Comparison of ENCODE assay signal across 8 cellular contexts in genomic region chr1:46466477-46467182, GRCh38. TPM values are rescaled to one million over a fixed set of nuclear protein-coding genes. Genes with fewer than 3 reads are reported as not detected.
A peak's percentile ranks its signal among the peaks of the same experiment; 100 is the strongest.
DNase-seq lines count a peak whose midpoint lies in the region; ATAC-seq and TF ChIP-seq lines count a peak whose summit lies in the region.

No MANE protein-coding gene starts in this region.

- TF ChIP-seq CTCF in cardiac muscle cell (IDR thresholded peaks at IDR 0.05; ENCODE audit: low read depth, low read length) (no peak), progenitor cell of endocrine pancreas (IDR thresholded peaks at IDR 0.05; ENCODE audit: unreplicated experiment) (no peak)

- peak overlapping the region; percentile 50 for H3K4me3 ChIP-seq in cardiac muscle cell

- peaks cover 6% of the 10 kb centered on the region for H3K4me1 Mint-ChIP-seq in activated CD8-positive, alpha-beta memory T cell treated with anti-CD3 and anti-CD28 coated beads, Interleukin-2, amount 10 ng/mL, durations not matched to agents 7 days and 5 days
- peaks cover 13% of the 10 kb centered on the region for H3K4me1 Mint-ChIP-seq in progenitor cell of endocrine pancreas (ENCODE audit: low read depth)

- H3K27me3 ChIP-seq in cardiac muscle cell: peaks cover 38% of the 10 kb centered on the region

- DNase-seq in AG08395 (ENCODE audit: low spot score): peak; percentile 35
- peak; percentile 22 for DNase-seq in HK-2 (ENCODE audit: unreplicated experiment)
- no peak for DNase-seq in activated CD8-positive, alpha-beta memory T cell treated with anti-CD3 and anti-CD28 coated beads, Interleukin-2, amount 10 ng/mL, durations not matched to agents 7 days and 5 days
- peak in 1 of 2 donors; percentile 54 for DNase-seq in cardiac muscle cell (ENCODE audit: low read depth in 1 of 2, low spot score in 1 of 2)
- DNase-seq in progenitor cell of endocrine pancreas (ENCODE audit: low spot score, unreplicated experiment): no peak
- DNase-seq in SHP77 treated with DMSO at 0.1 percent for 48 hours (lab: John Stamatoyannopoulos, UW): no peak
- no peak for DNase-seq in HUDEP-2 (lab: John Stamatoyannopoulos, UW; ENCODE audit: unreplicated experiment in 76 of 76)
- DNase-seq in NCI-H1694 (lab: John Stamatoyannopoulos, UW): no peak

- CTCF ChIA-PET in activated CD8-positive, alpha-beta memory T cell treated with anti-CD3 and anti-CD28 coated beads, Interleukin-2, amount 10 ng/mL, durations not matched to agents 7 days and 5 days (lab: Charles Lee): no interaction called here

- no peaks in the 10 kb centered on the region for H3K36me3 ChIP-seq in cardiac muscle cell

- no peaks in the 10 kb centered on the region for H3K9me3 Mint-ChIP-seq in activated CD8-positive, alpha-beta memory T cell treated with anti-CD3 and anti-CD28 coated beads, Interleukin-2, amount 10 ng/mL, durations not matched to agents 7 days and 5 days (ENCODE audit: low read depth)
- no peaks in the 10 kb centered on the region for H3K9me3 Mint-ChIP-seq in progenitor cell of endocrine pancreas (ENCODE audit: low read depth)

- peaks cover 54% of the 10 kb centered on the region for H3K27me3 Mint-ChIP-seq in activated CD8-positive, alpha-beta memory T cell treated with anti-CD3 and anti-CD28 coated beads, Interleukin-2, amount 10 ng/mL, durations not matched to agents 7 days and 5 days
- H3K27me3 Mint-ChIP-seq in progenitor cell of endocrine pancreas: peaks cover 91% of the 10 kb centered on the region

- H3K27ac ChIP-seq in cardiac muscle cell: no peak overlapping the region

- peak; percentile 63 for ATAC-seq in activated CD8-positive, alpha-beta memory T cell treated with anti-CD3 and anti-CD28 coated beads, Interleukin-2, amount 10 ng/mL, durations not matched to agents 7 days and 5 days

- H3K36me3 Mint-ChIP-seq in activated CD8-positive, alpha-beta memory T cell treated with anti-CD3 and anti-CD28 coated beads, Interleukin-2, amount 10 ng/mL, durations not matched to agents 7 days and 5 days: no peaks in the 10 kb centered on the region
- no peaks in the 10 kb centered on the region for H3K36me3 Mint-ChIP-seq in progenitor cell of endocrine pancreas (ENCODE audit: insufficient read depth)

- no peak overlapping the region for H3K27ac Mint-ChIP-seq in activated CD8-positive, alpha-beta memory T cell treated with anti-CD3 and anti-CD28 coated beads, Interleukin-2, amount 10 ng/mL, durations not matched to agents 7 days and 5 days
- no peak overlapping the region for H3K27ac Mint-ChIP-seq in progenitor cell of endocrine pancreas

- H3K4me3 Mint-ChIP-seq in activated CD8-positive, alpha-beta memory T cell treated with anti-CD3 and anti-CD28 coated beads, Interleukin-2, amount 10 ng/mL, durations not matched to agents 7 days and 5 days: peak overlapping the region; percentile 51
- peak overlapping the region; percentile 67 for H3K4me3 Mint-ChIP-seq in progenitor cell of endocrine pancreas (ENCODE audit: low read depth)

- no peaks in the 10 kb centered on the region for H3K4me1 ChIP-seq in cardiac muscle cell (ENCODE audit: low read depth)

- no peaks in the 10 kb centered on the region for H3K9me3 ChIP-seq in cardiac muscle cell (ENCODE audit: low read depth)

RNA-seq across cellular contexts. Expression of gene DMBX1, which starts 23.0 kb away (rescaled TPM):
- under 1 TPM in 1 of 2 experiments, not detected in 1; 0.15 TPM for total RNA-seq in activated CD8-positive, alpha-beta memory T cell treated with anti-CD3 and anti-CD28 coated beads, Interleukin-2, amount 10 ng/mL, durations not matched to agents 7 days and 5 days
- total RNA-seq in cardiac muscle cell (not detected in 2 replicates), progenitor cell of endocrine pancreas (not detected in 2 replicates)
- not detected in 2 replicates for polyA plus RNA-seq in cardiac muscle cell

Comparison
In these comparisons a context has a peak if more than half of its experiments do, and no peak if none do; other contexts are left out.
1. DNase-seq: peak in AG08395 (single experiment) and HK-2 (single experiment); none in activated CD8-positive, alpha-beta memory T cell treated with anti-CD3 and anti-CD28 coated beads, Interleukin-2, amount 10 ng/mL, durations not matched to agents 7 days and 5 days (single experiment), progenitor cell of endocrine pancreas (single experiment), SHP77 treated with DMSO at 0.1 percent for 48 hours (single experiment), HUDEP-2 (0 of 76) and NCI-H1694 (single experiment).